Comparison of ENCODE assay signal across 1 cellular context in the genomic region with DNA sequence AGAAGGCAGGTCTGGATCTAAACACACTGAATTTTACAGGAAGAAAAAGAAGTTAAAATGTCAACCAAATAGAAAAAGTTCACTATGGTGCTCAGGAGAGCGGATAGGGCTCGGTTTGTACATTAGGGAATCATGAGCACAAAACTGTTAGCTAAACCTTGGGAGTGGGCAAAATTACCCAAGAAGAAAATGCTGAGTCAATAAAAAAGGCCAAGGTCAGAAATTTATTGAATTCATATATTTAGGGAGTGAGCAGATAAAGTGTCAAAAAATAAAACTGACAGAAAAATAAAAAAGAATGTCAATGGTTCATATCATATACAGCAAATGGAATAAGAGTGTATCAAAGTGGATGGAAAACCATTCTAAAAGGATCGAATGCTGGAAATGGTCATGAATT.
TF ChIP-seq lines count a peak whose summit lies in the region.

No MANE protein-coding gene starts in this region.

TF ChIP-seq in K562, 482 proteins besides CTCF, POLR2A, EP300 and RAD21 (continued from another document):
- TF ChIP-seq ETV6 (IDR thresholded peaks at IDR 0.05; ENCODE audit: borderline replicate concordance in 1 of 2, low read depth in 2 of 2, low read length in 1 of 2) (no peak), ETV6 (CRISPR knock-in tag; IDR thresholded peaks at IDR 0.05; ENCODE audit: borderline replicate concordance) (no peak), TAF7 (tag; IDR thresholded peaks at IDR 0.05) (no peak), ZNF23 (CRISPR knock-in tag; IDR thresholded peaks at IDR 0.05) (no peak), NFIC (IDR thresholded peaks at IDR 0.05) (no peak), TRIM24 (IDR thresholded peaks at IDR 0.05) (no peak), MAFG (tag; conservative IDR thresholded peaks at IDR 0.05) (peak; percentile 40), TRIM28 (IDR thresholded peaks at IDR 0.05) (no peak), C11orf30 (IDR thresholded peaks at IDR 0.05; ENCODE audit: low read depth) (peak; percentile 41; the same call in 1 of the 2 replicates), MAFF (IDR thresholded peaks at IDR 0.05; ENCODE audit: low read length) (peak; percentile 67), SMARCE1 (IDR thresholded peaks at IDR 0.05) (no peak), ZNF316 (IDR thresholded peaks at IDR 0.05) (peak; percentile 63)
- TF ChIP-seq, protein P1, sequence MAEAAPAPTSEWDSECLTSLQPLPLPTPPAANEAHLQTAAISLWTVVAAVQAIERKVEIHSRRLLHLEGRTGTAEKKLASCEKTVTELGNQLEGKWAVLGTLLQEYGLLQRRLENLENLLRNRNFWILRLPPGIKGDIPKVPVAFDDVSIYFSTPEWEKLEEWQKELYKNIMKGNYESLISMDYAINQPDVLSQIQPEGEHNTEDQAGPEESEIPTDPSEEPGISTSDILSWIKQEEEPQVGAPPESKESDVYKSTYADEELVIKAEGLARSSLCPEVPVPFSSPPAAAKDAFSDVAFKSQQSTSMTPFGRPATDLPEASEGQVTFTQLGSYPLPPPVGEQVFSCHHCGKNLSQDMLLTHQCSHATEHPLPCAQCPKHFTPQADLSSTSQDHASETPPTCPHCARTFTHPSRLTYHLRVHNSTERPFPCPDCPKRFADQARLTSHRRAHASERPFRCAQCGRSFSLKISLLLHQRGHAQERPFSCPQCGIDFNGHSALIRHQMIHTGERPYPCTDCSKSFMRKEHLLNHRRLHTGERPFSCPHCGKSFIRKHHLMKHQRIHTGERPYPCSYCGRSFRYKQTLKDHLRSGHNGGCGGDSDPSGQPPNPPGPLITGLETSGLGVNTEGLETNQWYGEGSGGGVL (CRISPR knock-in tag; IDR thresholded peaks at IDR 0.05) = no peak
- TF ChIP-seq, protein P2, sequence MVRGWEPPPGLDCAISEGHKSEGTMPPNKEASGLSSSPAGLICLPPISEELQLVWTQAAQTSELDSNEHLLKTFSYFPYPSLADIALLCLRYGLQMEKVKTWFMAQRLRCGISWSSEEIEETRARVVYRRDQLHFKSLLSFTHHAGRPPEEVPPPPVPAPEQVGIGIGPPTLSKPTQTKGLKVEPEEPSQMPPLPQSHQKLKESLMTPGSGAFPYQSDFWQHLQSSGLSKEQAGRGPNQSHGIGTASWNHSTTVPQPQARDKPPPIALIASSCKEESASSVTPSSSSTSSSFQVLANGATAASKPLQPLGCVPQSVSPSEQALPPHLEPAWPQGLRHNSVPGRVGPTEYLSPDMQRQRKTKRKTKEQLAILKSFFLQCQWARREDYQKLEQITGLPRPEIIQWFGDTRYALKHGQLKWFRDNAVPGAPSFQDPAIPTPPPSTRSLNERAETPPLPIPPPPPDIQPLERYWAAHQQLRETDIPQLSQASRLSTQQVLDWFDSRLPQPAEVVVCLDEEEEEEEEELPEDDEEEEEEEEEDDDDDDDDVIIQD (CRISPR knock-in tag; IDR thresholded peaks at IDR 0.05) = no peak
- TF ChIP-seq, protein P3, sequence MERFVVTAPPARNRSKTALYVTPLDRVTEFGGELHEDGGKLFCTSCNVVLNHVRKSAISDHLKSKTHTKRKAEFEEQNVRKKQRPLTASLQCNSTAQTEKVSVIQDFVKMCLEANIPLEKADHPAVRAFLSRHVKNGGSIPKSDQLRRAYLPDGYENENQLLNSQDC (CRISPR knock-in tag; IDR thresholded peaks at IDR 0.05) = no peak
